Comparison of ENCODE assay signal across 1 cellular context in genomic region chr15:70367913-70368705, GRCh38.
TF ChIP-seq lines count a peak whose summit lies in the region.
"Not testable (repeated sequence)": the region's sequence is repeated elsewhere in the genome, so short reads cannot be mapped to it uniquely, and the experiment has no call there.

No MANE protein-coding gene starts in this region.

TF ChIP-seq in HepG2, 621 proteins besides CTCF, POLR2A, EP300 and RAD21 (continued from another document and continues in another):
- peak; percentile 77 for TF ChIP-seq ZNF574 (CRISPR knock-in tag; IDR thresholded peaks at IDR 0.05)
- peak; percentile 77; the same call in 1 of the 2 replicates for TF ChIP-seq FOXA1 (IDR thresholded peaks at IDR 0.05)
- peak; percentile 96 for TF ChIP-seq FOXA1 (CRISPR knock-in tag; IDR thresholded peaks at IDR 0.05)
- TF ChIP-seq ZNF350 (CRISPR knock-in tag; IDR thresholded peaks at IDR 0.05; ENCODE audit: borderline replicate concordance, low read depth), result peak; percentile 55; the same call in 1 of the 2 replicates
- peak; percentile 47; the same call in 1 of the 2 replicates for TF ChIP-seq HMG20A (CRISPR knock-in tag; IDR thresholded peaks at IDR 0.05; ENCODE audit: borderline replicate concordance)
- TF ChIP-seq PHF21A (CRISPR knock-in tag; IDR thresholded peaks at IDR 0.05), result 0 out of 2 replicates have a peak, but pooled peaks have one; percentile 34
- TF ChIP-seq ARID4A (CRISPR knock-in tag; IDR thresholded peaks at IDR 0.05; ENCODE audit: borderline replicate concordance), result peak; percentile 43; the same call in 1 of the 2 replicates
- 0 out of 2 replicates have a peak, but pooled peaks have one; percentile 31 for TF ChIP-seq CREM (IDR thresholded peaks at IDR 0.05)
- TF ChIP-seq CREM (CRISPR knock-in tag; IDR thresholded peaks at IDR 0.05); LCORL (IDR thresholded peaks at IDR 0.05): not testable (repeated sequence)
- TF ChIP-seq TCF7 (IDR thresholded peaks at IDR 0.05; ENCODE audit: low read depth), result peak; percentile 42; the same call in 1 of the 2 replicates
- TF ChIP-seq ZNF609 (CRISPR knock-in tag; IDR thresholded peaks at IDR 0.05; ENCODE audit: borderline replicate concordance), result peak; percentile 91
- peak; percentile 66; the same call in 1 of the 2 replicates for TF ChIP-seq FOXC1 (CRISPR knock-in tag; IDR thresholded peaks at IDR 0.05; ENCODE audit: borderline replicate concordance)
- 0 out of 2 replicates have a peak, but pooled peaks have one; percentile 55 for TF ChIP-seq ZNF264 (CRISPR knock-in tag; IDR thresholded peaks at IDR 0.05)
- TF ChIP-seq CEBPB (IDR thresholded peaks at IDR 0.05; ENCODE audit: borderline replicate concordance, low read depth, low read length), result peak; percentile 86
- peak; percentile 79; the same call in 1 of the 2 replicates for TF ChIP-seq DPF2 (CRISPR knock-in tag; IDR thresholded peaks at IDR 0.05; ENCODE audit: borderline replicate concordance, low read depth)
- peak; percentile 49; the same call in 1 of the 2 replicates for TF ChIP-seq ZKSCAN8 (CRISPR knock-in tag; IDR thresholded peaks at IDR 0.05; ENCODE audit: borderline replicate concordance)
- peak; percentile 80 for TF ChIP-seq FOXO1 (CRISPR knock-in tag; IDR thresholded peaks at IDR 0.05)
- TF ChIP-seq FOXK1 (CRISPR knock-in tag; IDR thresholded peaks at IDR 0.05; ENCODE audit: borderline replicate concordance, low read depth), result peak; percentile 79; the same call in 1 of the 2 replicates
- peak; percentile 66 for TF ChIP-seq HDAC2 (CRISPR knock-in tag; IDR thresholded peaks at IDR 0.05)
- TF ChIP-seq IRF2 (CRISPR knock-in tag; IDR thresholded peaks at IDR 0.05), result peak; percentile 28; the same call in 1 of the 2 replicates
- 0 out of 2 replicates have a peak, but pooled peaks have one; percentile 13 for TF ChIP-seq THRA (CRISPR knock-in tag; IDR thresholded peaks at IDR 0.05; ENCODE audit: borderline replicate concordance)
- TF ChIP-seq PITX1 (CRISPR knock-in tag; IDR thresholded peaks at IDR 0.05), result peak; percentile 58; the same call in 1 of the 2 replicates
- TF ChIP-seq ZNF770 (CRISPR knock-in tag; IDR thresholded peaks at IDR 0.05), result peak; percentile 87
- TF ChIP-seq ZNF552 (CRISPR knock-in tag; IDR thresholded peaks at IDR 0.05; ENCODE audit: borderline replicate concordance), result 0 out of 2 replicates have a peak, but pooled peaks have one; percentile 28
- TF ChIP-seq ARID5B (CRISPR knock-in tag; IDR thresholded peaks at IDR 0.05), result peak; percentile 76; the same call in 1 of the 2 replicates
- TF ChIP-seq ZNF12 (CRISPR knock-in tag; IDR thresholded peaks at IDR 0.05), result peak; percentile 69
- peak; percentile 74 for TF ChIP-seq NCOA2 (CRISPR knock-in tag; IDR thresholded peaks at IDR 0.05)
- peak; percentile 63; the same call in 1 of the 2 replicates for TF ChIP-seq LCORL (CRISPR knock-in tag; IDR thresholded peaks at IDR 0.05)
- TF ChIP-seq FOXP4 (CRISPR knock-in tag; IDR thresholded peaks at IDR 0.05), result peak; percentile 94
- peak; percentile 50; the same call in 1 of the 2 replicates for TF ChIP-seq SOX5 (CRISPR knock-in tag; IDR thresholded peaks at IDR 0.05; ENCODE audit: borderline replicate concordance)
